13 cellular contexts compared by ENCODE assay signal in genomic region chr4:185352741-185353140, GRCh38.
"Had no signal": no experiment of that assay in that cellular context is flagged by ENCODE, and none has a peak within 500 bp of the region (broad histone marks: within the 10 kb centered on the region; RNA-seq: fewer than 3 reads in every experiment).

No MANE protein-coding gene starts in this region.

- ATAC-seq: left ventricle myocardium superior; right lobe of liver; stimulated activated naive B cell treated with anti-CD40 and anti-IgM and Interleukin-4, amounts not matched to agents 10 μg/mL and 1 μg/mL and 100 μg/mL, for 72 hours had no signal

- H3K36me3 ChIP-seq: prostate gland, right lobe of liver had no signal

- H3K4me1 ChIP-seq: prostate gland, right lobe of liver, tibial nerve had no signal

- H3K4me2 ChIP-seq: hepatocyte had no signal

- H3K9me3 ChIP-seq: prostate gland, right lobe of liver, tibial nerve had no signal

- H3K27me3 ChIP-seq: hepatocyte, right lobe of liver, tibial nerve had no signal

- DNase-seq: activated effector memory CD4-positive, alpha-beta T cell treated with anti-CD3 and anti-CD28 coated beads, Interleukin-2, amount 50 U/mL, for 16 hours; activated T-cell treated with anti-CD3 and anti-CD28 coated beads, Interleukin-2, amount 50 U/mL, for 1 hour; amygdala; effector memory CD4-positive, alpha-beta T cell; kidney; left ventricle myocardium superior; nucleus accumbens; right lobe of liver; stimulated activated naive B cell treated with anti-CD40 and anti-IgM and Interleukin-4, amounts not matched to agents 10 μg/mL and 1 μg/mL and 100 μg/mL, for 72 hours had no signal

- H2AFZ ChIP-seq: hepatocyte had no signal

- H3K79me2 ChIP-seq: hepatocyte had no signal

- H3K4me3 ChIP-seq: hepatocyte, prostate gland, right lobe of liver, tibial nerve had no signal

- H3K27ac ChIP-seq: epithelial cell of prostate, hepatocyte, right lobe of liver, tibial nerve had no signal
